27 cellular contexts compared by ENCODE assay signal in the genomic region with DNA sequence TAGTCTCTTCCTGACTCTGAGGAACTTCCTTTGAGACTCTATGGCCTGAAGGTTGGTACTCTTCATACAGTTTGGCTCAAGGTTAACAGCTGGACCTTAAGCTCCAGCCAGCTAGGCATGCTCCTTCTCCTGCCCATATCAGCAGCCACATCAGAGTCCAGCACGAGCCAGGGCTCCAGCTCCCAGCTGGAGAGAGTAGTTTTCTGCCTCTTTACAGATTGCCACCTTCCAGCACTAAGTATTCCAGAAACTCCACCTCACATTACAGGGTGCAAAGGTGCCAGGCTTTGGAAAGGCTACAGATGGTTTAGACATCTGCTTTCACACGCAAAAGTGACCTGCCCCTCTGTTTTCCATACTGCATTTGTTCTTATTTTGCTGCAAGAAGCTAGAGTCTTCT.
"Had no signal": no experiment of that assay in that cellular context is flagged by ENCODE, and none has a peak within 500 bp of the region (broad histone marks: within the 10 kb centered on the region; RNA-seq: fewer than 3 reads in every experiment).

No MANE protein-coding gene starts in this region.

- H3K4me3 Mint-ChIP-seq: naive thymus-derived CD4-positive, alpha-beta T cell; natural killer cell treated with Interleukin-12 subunit alpha and Interleukin-12 subunit beta and Interleukin-15 and Interleukin-18, amount 100 ng/mL, for 72 hours; neural crest cell; stimulated activated memory B cell treated with anti-CD40 and anti-IgM and Interleukin-4, amounts not matched to agents 10 μg/mL and 1 μg/mL and 100 μg/mL, for 72 hours; stimulated activated naive CD8-positive, alpha-beta T cell treated with anti-CD3 and anti-CD28 coated beads, Interleukin-15, amount 100 ng/mL, for 72 hours; type B pancreatic cell had no signal

- H3K4me3 ChIP-seq: heart right ventricle, hepatocyte, left ventricle myocardium inferior, lung, mucosa of descending colon, smooth muscle cell, tibial nerve, uterus had no signal

- H3K27ac Mint-ChIP-seq: naive thymus-derived CD4-positive, alpha-beta T cell; natural killer cell treated with Interleukin-12 subunit alpha and Interleukin-12 subunit beta and Interleukin-15 and Interleukin-18, amount 100 ng/mL, for 72 hours; progenitor cell of endocrine pancreas; stimulated activated memory B cell treated with anti-CD40 and anti-IgM and Interleukin-4, amounts not matched to agents 10 μg/mL and 1 μg/mL and 100 μg/mL, for 72 hours; stimulated activated naive CD8-positive, alpha-beta T cell treated with anti-CD3 and anti-CD28 coated beads, Interleukin-15, amount 100 ng/mL, for 72 hours; type B pancreatic cell had no signal

- H3K27me3 ChIP-seq: hepatocyte, tibial nerve, uterus had no signal

- H3K27me3 Mint-ChIP-seq: stimulated activated memory B cell treated with anti-CD40 and anti-IgM and Interleukin-4, amounts not matched to agents 10 μg/mL and 1 μg/mL and 100 μg/mL, for 72 hours; stimulated activated naive CD8-positive, alpha-beta T cell treated with anti-CD3 and anti-CD28 coated beads, Interleukin-15, amount 100 ng/mL, for 72 hours had no signal

- ATAC-seq: heart right ventricle; mucosa of descending colon; naive thymus-derived CD4-positive, alpha-beta T cell; natural killer cell treated with Interleukin-12 subunit alpha and Interleukin-12 subunit beta and Interleukin-15 and Interleukin-18, amount 100 ng/mL, for 72 hours; right cardiac atrium; stimulated activated memory B cell treated with anti-CD40 and anti-IgM and Interleukin-4, amounts not matched to agents 10 μg/mL and 1 μg/mL and 100 μg/mL, for 72 hours; stimulated activated naive CD8-positive, alpha-beta T cell treated with anti-CD3 and anti-CD28 coated beads, Interleukin-15, amount 100 ng/mL, for 72 hours had no signal

- H3K4me1 ChIP-seq: parathyroid adenoma, uterus had no signal

- H3K36me3 ChIP-seq: heart right ventricle, left ventricle myocardium inferior, tibial nerve, uterus had no signal

- H3K27ac ChIP-seq: heart right ventricle, hepatocyte, left ventricle myocardium inferior, parathyroid adenoma, tibial nerve, uterus had no signal

- DNase-seq: heart right ventricle; islet precursor cell; left ventricle myocardium inferior; mesendoderm; midbrain; mucosa of descending colon; naive thymus-derived CD4-positive, alpha-beta T cell; retina; right cardiac atrium; stimulated activated CD4-positive, alpha-beta T cell treated with anti-CD3 and anti-CD28 coated beads, Interleukin-1b, Interleukin-23, amount 100 ng/mL, for 48 hours; stimulated activated CD4-positive, alpha-beta T cell treated with anti-CD3 and anti-CD28 coated beads, Interleukin-2, amount 100 ng/mL, for 48 hours; stimulated activated CD4-positive, alpha-beta T cell treated with anti-CD3 and anti-CD28 coated beads, Interleukin-4, amount 100 ng/mL, for 4 hours; stimulated activated CD8-positive, alpha-beta memory T cell treated with anti-CD3 and anti-CD28 coated beads, Interleukin-4, amount 100 ng/mL, for 48 hours; stimulated activated naive CD4-positive, alpha-beta T cell treated with Interleukin-2 at 50 U/mL for 16 hours; stimulated activated naive CD8-positive, alpha-beta T cell treated with anti-CD3 and anti-CD28 coated beads, Interleukin-15, amount 100 ng/mL, for 72 hours; substantia nigra; uterus had no signal

- H3K9me3 Mint-ChIP-seq: natural killer cell treated with Interleukin-12 subunit alpha and Interleukin-12 subunit beta and Interleukin-15 and Interleukin-18, amount 100 ng/mL, for 72 hours; neural crest cell; stimulated activated memory B cell treated with anti-CD40 and anti-IgM and Interleukin-4, amounts not matched to agents 10 μg/mL and 1 μg/mL and 100 μg/mL, for 72 hours; stimulated activated naive CD8-positive, alpha-beta T cell treated with anti-CD3 and anti-CD28 coated beads, Interleukin-15, amount 100 ng/mL, for 72 hours; type B pancreatic cell had no signal

- H3K9me3 ChIP-seq: heart right ventricle, left ventricle myocardium inferior, mucosa of descending colon, tibial nerve, uterus had no signal

- H3K36me3 Mint-ChIP-seq: naive thymus-derived CD4-positive, alpha-beta T cell; natural killer cell treated with Interleukin-12 subunit alpha and Interleukin-12 subunit beta and Interleukin-15 and Interleukin-18, amount 100 ng/mL, for 72 hours; stimulated activated memory B cell treated with anti-CD40 and anti-IgM and Interleukin-4, amounts not matched to agents 10 μg/mL and 1 μg/mL and 100 μg/mL, for 72 hours; type B pancreatic cell had no signal
